ENCODE assay signal across 16 cellular contexts in the genomic region with DNA sequence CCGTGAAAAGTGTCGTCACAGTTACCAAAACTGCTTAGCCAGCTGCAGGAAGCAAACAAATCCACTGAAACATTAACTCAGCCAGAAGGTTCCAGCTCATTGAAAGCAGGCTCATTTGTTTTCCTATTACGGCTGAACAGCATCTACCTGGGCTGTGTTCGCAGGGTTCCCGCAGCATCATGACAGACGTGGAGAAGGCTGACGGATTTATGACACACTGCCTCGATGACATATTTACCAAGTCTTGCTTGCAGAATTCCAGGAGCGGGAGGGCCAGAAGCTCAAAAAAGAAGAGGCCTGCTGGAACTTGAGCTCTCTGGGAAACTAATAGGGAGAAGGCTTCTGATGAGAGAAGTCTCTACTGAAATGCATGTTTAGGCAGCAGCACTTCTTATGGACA.
"Had no signal": no experiment of that assay in that cellular context is flagged by ENCODE, and none has a peak within 500 bp of the region (broad histone marks: within the 10 kb centered on the region; RNA-seq: fewer than 3 reads in every experiment).

No MANE protein-coding gene starts in this region.

- H3K27me3 Mint-ChIP-seq: activated CD8-positive, alpha-beta memory T cell treated with anti-CD3 and anti-CD28 coated beads, Interleukin-2, amount 10 ng/mL, durations not matched to agents 7 days and 5 days had no signal

- H3K4me3 Mint-ChIP-seq: activated CD4-positive, alpha-beta memory T cell treated with anti-CD3 and anti-CD28 coated beads for 36 hours; activated CD4-positive, alpha-beta T cell treated with anti-CD3 and anti-CD28 coated beads for 36 hours; activated CD8-positive, alpha-beta memory T cell treated with anti-CD3 and anti-CD28 coated beads, Interleukin-2, amount 10 ng/mL, durations not matched to agents 7 days and 5 days; naive thymus-derived CD4-positive, alpha-beta T cell; stimulated activated naive B cell treated with anti-CD40 and anti-IgM and Interleukin-4, amounts not matched to agents 10 μg/mL and 1 μg/mL and 100 μg/mL, for 72 hours had no signal

- H3K27ac ChIP-seq: adrenal gland, dorsolateral prefrontal cortex, hepatocyte, left ventricle myocardium inferior, pancreas, tibial artery had no signal

- H2AFZ ChIP-seq: hepatocyte had no signal

- H3K4me1 ChIP-seq: adrenal gland, pancreas, tibial artery had no signal

- ATAC-seq: activated CD4-positive, alpha-beta T cell treated with anti-CD3 and anti-CD28 coated beads for 36 hours; activated CD8-positive, alpha-beta memory T cell treated with anti-CD3 and anti-CD28 coated beads, Interleukin-2, amount 10 ng/mL, durations not matched to agents 7 days and 5 days; mucosa of descending colon; naive thymus-derived CD4-positive, alpha-beta T cell; stimulated activated naive B cell treated with anti-CD40 and anti-IgM and Interleukin-4, amounts not matched to agents 10 μg/mL and 1 μg/mL and 100 μg/mL, for 72 hours had no signal

- H3K36me3 Mint-ChIP-seq: activated CD4-positive, alpha-beta memory T cell treated with anti-CD3 and anti-CD28 coated beads for 36 hours; activated CD8-positive, alpha-beta memory T cell treated with anti-CD3 and anti-CD28 coated beads, Interleukin-2, amount 10 ng/mL, durations not matched to agents 7 days and 5 days; naive thymus-derived CD4-positive, alpha-beta T cell; stimulated activated naive B cell treated with anti-CD40 and anti-IgM and Interleukin-4, amounts not matched to agents 10 μg/mL and 1 μg/mL and 100 μg/mL, for 72 hours had no signal

- DNase-seq: activated CD4-positive, alpha-beta memory T cell treated with anti-CD3 and anti-CD28 coated beads for 36 hours; activated CD4-positive, alpha-beta T cell treated with anti-CD3 and anti-CD28 coated beads for 36 hours; activated CD8-positive, alpha-beta memory T cell treated with anti-CD3 and anti-CD28 coated beads, Interleukin-2, amount 10 ng/mL, durations not matched to agents 7 days and 5 days; activated naive CD4-positive, alpha-beta T cell treated with anti-CD3 and anti-CD28 coated beads, Interleukin-2, amount 50 U/mL, for 16 hours; activated T-cell treated with anti-CD3 and anti-CD28 coated beads, Interleukin-2, amount 50 U/mL, for 1 hour; adrenal gland; dorsolateral prefrontal cortex; left ventricle myocardium inferior; mucosa of descending colon; naive thymus-derived CD4-positive, alpha-beta T cell; pancreas; retina; stimulated activated CD4-positive, alpha-beta T cell treated with anti-CD3 and anti-CD28 coated beads, Interleukin-4, amount 100 ng/mL, for 1 hour; stimulated activated naive B cell treated with anti-CD40 and anti-IgM and Interleukin-4, amounts not matched to agents 10 μg/mL and 1 μg/mL and 100 μg/mL, for 72 hours; tibial artery had no signal

- H3K4me1 Mint-ChIP-seq: activated CD4-positive, alpha-beta T cell treated with anti-CD3 and anti-CD28 coated beads for 36 hours; activated CD8-positive, alpha-beta memory T cell treated with anti-CD3 and anti-CD28 coated beads, Interleukin-2, amount 10 ng/mL, durations not matched to agents 7 days and 5 days; naive thymus-derived CD4-positive, alpha-beta T cell; stimulated activated naive B cell treated with anti-CD40 and anti-IgM and Interleukin-4, amounts not matched to agents 10 μg/mL and 1 μg/mL and 100 μg/mL, for 72 hours had no signal

- H3K27ac Mint-ChIP-seq: activated CD4-positive, alpha-beta memory T cell treated with anti-CD3 and anti-CD28 coated beads for 36 hours; activated CD4-positive, alpha-beta T cell treated with anti-CD3 and anti-CD28 coated beads for 36 hours; activated CD8-positive, alpha-beta memory T cell treated with anti-CD3 and anti-CD28 coated beads, Interleukin-2, amount 10 ng/mL, durations not matched to agents 7 days and 5 days; naive thymus-derived CD4-positive, alpha-beta T cell; stimulated activated naive B cell treated with anti-CD40 and anti-IgM and Interleukin-4, amounts not matched to agents 10 μg/mL and 1 μg/mL and 100 μg/mL, for 72 hours had no signal

- H3K4me3 ChIP-seq: adrenal gland, dorsolateral prefrontal cortex, hepatocyte, left ventricle myocardium inferior, mucosa of descending colon, pancreas, tibial artery had no signal

- H3K4me2 ChIP-seq: hepatocyte had no signal

- H3K79me2 ChIP-seq: hepatocyte had no signal

- H3K36me3 ChIP-seq: adrenal gland, left ventricle myocardium inferior, pancreas, tibial artery had no signal

- H3K27me3 ChIP-seq: adrenal gland, hepatocyte, tibial artery had no signal

- H3K9me3 Mint-ChIP-seq: activated CD4-positive, alpha-beta memory T cell treated with anti-CD3 and anti-CD28 coated beads for 36 hours; naive thymus-derived CD4-positive, alpha-beta T cell had no signal
